24 cellular contexts compared by ENCODE assay signal in the genomic region with DNA sequence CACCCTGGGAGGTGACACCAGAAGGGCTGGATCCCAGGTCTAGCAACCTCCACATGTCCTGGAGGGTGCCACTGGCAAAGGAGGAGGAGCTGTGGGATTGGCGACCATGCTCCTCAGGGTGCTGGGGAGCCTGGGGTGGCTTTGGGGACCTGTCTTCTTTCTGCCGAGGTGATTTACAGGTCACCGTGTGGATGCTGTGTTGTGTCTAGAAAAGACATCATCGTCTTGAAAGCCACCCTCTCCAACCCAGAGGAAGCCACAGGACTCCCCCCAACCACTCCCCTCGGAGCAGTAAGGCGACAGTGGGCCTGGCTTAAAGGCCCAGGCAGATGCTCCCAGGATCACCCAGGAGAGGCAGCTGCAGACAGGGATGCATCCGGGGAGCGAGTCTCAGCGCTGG. TPM values are rescaled to one million over a fixed set of nuclear protein-coding genes. Genes with fewer than 3 reads are reported as not detected.
DNase-seq lines count a peak whose midpoint lies in the region; ATAC-seq and TF ChIP-seq lines count a peak whose summit lies in the region.
"Had no signal": no experiment of that assay in that cellular context is flagged by ENCODE, and none has a peak within 500 bp of the region (broad histone marks: within the 10 kb centered on the region; RNA-seq: fewer than 3 reads in every experiment).

No MANE protein-coding gene starts in this region.

- no peak overlapping the region for H3K27ac ChIP-seq in SK-N-SH (ENCODE audit: low read depth in 2 of 2, low read length in 1 of 2)
- no peak overlapping the region for H3K27ac ChIP-seq in BLaER1 treated with 17β-estradiol and CSF1 and Interleukin-3, amounts not matched to agents 10 nM and 100 nM
- H3K27ac ChIP-seq: 22Rv1, ascending aorta, esophagus squamous epithelium, SJSA1, stomach, upper lobe of left lung had no signal

- no peak overlapping the region for H3K9ac ChIP-seq in SK-N-SH
- H3K9ac ChIP-seq in BLaER1 treated with 17β-estradiol and CSF1 and Interleukin-3, amounts not matched to agents 10 nM and 100 nM, result peak overlapping the region in 2 of 11 experiments; percentile 4 to 10; a peak in 1 of 22 replicates

- peaks cover 6 to 24% of the 10 kb centered on the region in 2 experiments for H3K36me3 ChIP-seq in SK-N-SH (replicated peaks in 1 of 2; ENCODE audit: control insufficient read depth in 1 of 2, insufficient read depth in 2 of 2, low read length in 1 of 2)
- peaks cover 0 to 4% (median 0%) of the 10 kb centered on the region in 11 experiments; a peak in 1 of 22 replicates for H3K36me3 ChIP-seq in BLaER1 treated with 17β-estradiol and CSF1 and Interleukin-3, amounts not matched to agents 10 nM and 100 nM
- H3K36me3 ChIP-seq: SJSA1 had no signal

- H4K20me1 ChIP-seq in SK-N-SH (ENCODE audit: insufficient read depth), result no peaks in the 10 kb centered on the region
- H4K20me1 ChIP-seq in BLaER1 treated with 17β-estradiol and CSF1 and Interleukin-3, amounts not matched to agents 10 nM and 100 nM, result peaks cover 0 to 16% (median 0%) of the 10 kb centered on the region in 11 experiments; a peak in 4 of 22 replicates

- no peak for TF ChIP-seq RAD21 in SK-N-SH (IDR thresholded peaks at IDR 0.05; ENCODE audit: low read length)

- no peaks in the 10 kb centered on the region for H3K9me2 ChIP-seq in SK-N-SH

- H3K4me3 ChIP-seq in SK-N-SH (ENCODE audit: low read depth in 2 of 2, low read length in 1 of 2), result no peak overlapping the region
- no peak overlapping the region for H3K4me3 ChIP-seq in BLaER1 treated with 17β-estradiol and CSF1 and Interleukin-3, amounts not matched to agents 10 nM and 100 nM
- H3K4me3 ChIP-seq: ascending aorta, esophagus squamous epithelium, MG63, SJSA1, stomach, upper lobe of left lung had no signal

- H3K9me3 ChIP-seq in SK-N-SH, result no peaks in the 10 kb centered on the region
- no peaks in the 10 kb centered on the region for H3K9me3 ChIP-seq in BLaER1 treated with 17β-estradiol and CSF1 and Interleukin-3, amounts not matched to agents 10 nM and 100 nM (replicated peaks in 1 of 11)
- H3K9me3 ChIP-seq: ascending aorta, esophagus squamous epithelium, MG63, SJSA1, stomach, upper lobe of left lung had no signal

- no peaks in the 10 kb centered on the region for H3K4me1 ChIP-seq in SK-N-SH (ENCODE audit: control insufficient read depth in 1 of 2, insufficient read depth in 2 of 2, low read depth in 1 of 2, low read length in 1 of 2)
- peaks cover 12 to 47% (median 38%) of the 10 kb centered on the region in 10 experiments for H3K4me1 ChIP-seq in BLaER1 treated with 17β-estradiol and CSF1 and Interleukin-3, amounts not matched to agents 10 nM and 100 nM
- H3K4me1 ChIP-seq: ascending aorta, stomach had no signal

- no peak for ATAC-seq in SK-N-SH treated with all-trans-retinoic acid at 6 μM for 48 hours
- ATAC-seq: HCT116, left cardiac atrium, PC-3 had no signal

- H3K4me2 ChIP-seq in SK-N-SH, result no peak overlapping the region
- H3K4me2 ChIP-seq in BLaER1 treated with 17β-estradiol and CSF1 and Interleukin-3, amounts not matched to agents 10 nM and 100 nM, result peak overlapping the region in 8 of 11 experiments; percentile 75 to 91 (median 81); a peak in 17 of 22 replicates

- TF ChIP-seq EP300 in SK-N-SH (IDR thresholded peaks at IDR 0.05; ENCODE audit: borderline replicate concordance in 1 of 2, low read depth in 1 of 2, low read length in 1 of 2), result no peak

- no peaks in the 10 kb centered on the region for H3F3A ChIP-seq in SK-N-SH (replicated peaks; ENCODE audit: insufficient read depth)

- no peaks in the 10 kb centered on the region for H3K27me3 ChIP-seq in SK-N-SH (ENCODE audit: insufficient read depth)
- H3K27me3 ChIP-seq in BLaER1 treated with 17β-estradiol and CSF1 and Interleukin-3, amounts not matched to agents 10 nM and 100 nM, result peaks cover 0 to 22% (median 0%) of the 10 kb centered on the region in 11 experiments; a peak in 11 of 22 replicates
- H3K27me3 ChIP-seq: ascending aorta, esophagus squamous epithelium, MG63, SJSA1, stomach, upper lobe of left lung had no signal

- 0 out of 2 replicates have a peak, but pooled peaks cover 3% of the 10 kb centered on the region for H3K79me2 ChIP-seq in SK-N-SH (ENCODE audit: insufficient read depth)

- peak; percentile 11 for DNase-seq in SK-N-SH
- peak; percentile 30 for DNase-seq in T follicular helper cell (ENCODE audit: low read depth)
- DNase-seq in central memory CD4-positive, alpha-beta T cell, result peak; percentile 50
- DNase-seq in midbrain (lab: John Stamatoyannopoulos, UW), result no peak
- DNase-seq in NCI-H2196 (lab: John Stamatoyannopoulos, UW; ENCODE audit: unreplicated experiment), result no peak
- no peak for DNase-seq in NCI-H1105 (lab: John Stamatoyannopoulos, UW)
- DNase-seq: cerebellar nuclear complex; esophagus squamous epithelium; GDM1; left cardiac atrium; MG63; NCI-H146; NCI-H2171 treated with DMSO at 0.1 percent for 48 hours; NCI-H748 treated with DMSO at 0.1 percent for 48 hours; PC-3; stimulated activated CD4-positive, alpha-beta T cell treated with anti-CD3 and anti-CD28 coated beads, Interleukin-1b, Interleukin-23, amount 100 ng/mL, for 48 hours; stomach had no signal

- CTCF ChIA-PET in SK-N-SH (lab: Yijun Ruan, JAX), result interaction anchor here (1.0 to 1.5 kb wide), 3 partner anchors 22 to 91 kb away, joined by 3 read pairs; a partner anchor contains a TSS

- 95% methylated on average over 9 of the region's 9 CpGs for WGBS in SK-N-SH (ENCODE audit: low lambda C conversion rate)

- no peak for TF ChIP-seq CTCF in SK-N-SH (IDR thresholded peaks at IDR 0.05)

- H2AFZ ChIP-seq in SK-N-SH (ENCODE audit: low read depth), result no peak overlapping the region

- POLR2A ChIA-PET in SK-N-SH (lab: Yijun Ruan, JAX), result interaction anchor here (0.6 kb wide), 1 partner anchor 29 kb away, joined by 3 read pairs; no protein-coding TSS in a partner anchor

TF ChIP-seq in SK-N-SH, 30 proteins besides CTCF, POLR2A, EP300 and RAD21:
- TF ChIP-seq FOXJ3 (CRISPR knock-in tag; IDR thresholded peaks at IDR 0.05), result no peak

TF ChIP-seq in SK-N-SH treated with all-trans-retinoic acid at 6 μM for 48 hours, 23 proteins besides CTCF, POLR2A, EP300 and RAD21 (continues in another document):
- TF ChIP-seq TOX (CRISPR knock-in tag; IDR thresholded peaks at IDR 0.05; ENCODE audit: borderline replicate concordance), result no peak
- TF ChIP-seq ZNF565 (CRISPR knock-in tag; conservative IDR thresholded peaks at IDR 0.05; ENCODE audit: low read depth), result no peak
- no peak for TF ChIP-seq ZFP3 (CRISPR knock-in tag; IDR thresholded peaks at IDR 0.05)
- TF ChIP-seq, protein P1, sequence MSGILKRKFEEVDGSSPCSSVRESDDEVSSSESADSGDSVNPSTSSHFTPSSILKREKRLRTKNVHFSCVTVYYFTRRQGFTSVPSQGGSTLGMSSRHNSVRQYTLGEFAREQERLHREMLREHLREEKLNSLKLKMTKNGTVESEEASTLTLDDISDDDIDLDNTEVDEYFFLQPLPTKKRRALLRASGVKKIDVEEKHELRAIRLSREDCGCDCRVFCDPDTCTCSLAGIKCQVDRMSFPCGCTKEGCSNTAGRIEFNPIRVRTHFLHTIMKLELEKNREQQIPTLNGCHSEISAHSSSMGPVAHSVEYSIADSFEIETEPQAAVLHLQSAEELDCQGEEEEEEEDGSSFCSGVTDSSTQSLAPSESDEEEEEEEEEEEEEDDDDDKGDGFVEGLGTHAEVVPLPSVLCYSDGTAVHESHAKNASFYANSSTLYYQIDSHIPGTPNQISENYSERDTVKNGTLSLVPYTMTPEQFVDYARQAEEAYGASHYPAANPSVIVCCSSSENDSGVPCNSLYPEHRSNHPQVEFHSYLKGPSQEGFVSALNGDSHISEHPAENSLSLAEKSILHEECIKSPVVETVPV (CRISPR knock-in tag; IDR thresholded peaks at IDR 0.05), result no peak
- TF ChIP-seq ARNTL (CRISPR knock-in tag; IDR thresholded peaks at IDR 0.05; ENCODE audit: borderline replicate concordance, low read depth), result no peak
- TF ChIP-seq ISL1 (CRISPR knock-in tag; IDR thresholded peaks at IDR 0.05), result no peak
- no peak for TF ChIP-seq GLIS3 (CRISPR knock-in tag; IDR thresholded peaks at IDR 0.05)
- TF ChIP-seq ZNF70 (CRISPR knock-in tag; IDR thresholded peaks at IDR 0.05), result no peak
- TF ChIP-seq, protein P2, sequence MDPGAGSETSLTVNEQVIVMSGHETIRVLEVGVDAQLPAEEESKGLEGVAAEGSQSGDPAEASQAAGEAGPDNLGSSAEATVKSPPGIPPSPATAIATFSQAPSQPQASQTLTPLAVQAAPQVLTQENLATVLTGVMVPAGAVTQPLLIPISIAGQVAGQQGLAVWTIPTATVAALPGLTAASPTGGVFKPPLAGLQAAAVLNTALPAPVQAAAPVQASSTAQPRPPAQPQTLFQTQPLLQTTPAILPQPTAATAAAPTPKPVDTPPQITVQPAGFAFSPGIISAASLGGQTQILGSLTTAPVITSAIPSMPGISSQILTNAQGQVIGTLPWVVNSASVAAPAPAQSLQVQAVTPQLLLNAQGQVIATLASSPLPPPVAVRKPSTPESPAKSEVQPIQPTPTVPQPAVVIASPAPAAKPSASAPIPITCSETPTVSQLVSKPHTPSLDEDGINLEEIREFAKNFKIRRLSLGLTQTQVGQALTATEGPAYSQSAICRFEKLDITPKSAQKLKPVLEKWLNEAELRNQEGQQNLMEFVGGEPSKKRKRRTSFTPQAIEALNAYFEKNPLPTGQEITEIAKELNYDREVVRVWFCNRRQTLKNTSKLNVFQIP (CRISPR knock-in tag; IDR thresholded peaks at IDR 0.05; ENCODE audit: borderline replicate concordance, low read depth), result no peak
- TF ChIP-seq ESRRG (CRISPR knock-in tag; IDR thresholded peaks at IDR 0.05), result no peak
- TF ChIP-seq ZNF8 (CRISPR knock-in tag; IDR thresholded peaks at IDR 0.05), result no peak
- TF ChIP-seq, protein P3, sequence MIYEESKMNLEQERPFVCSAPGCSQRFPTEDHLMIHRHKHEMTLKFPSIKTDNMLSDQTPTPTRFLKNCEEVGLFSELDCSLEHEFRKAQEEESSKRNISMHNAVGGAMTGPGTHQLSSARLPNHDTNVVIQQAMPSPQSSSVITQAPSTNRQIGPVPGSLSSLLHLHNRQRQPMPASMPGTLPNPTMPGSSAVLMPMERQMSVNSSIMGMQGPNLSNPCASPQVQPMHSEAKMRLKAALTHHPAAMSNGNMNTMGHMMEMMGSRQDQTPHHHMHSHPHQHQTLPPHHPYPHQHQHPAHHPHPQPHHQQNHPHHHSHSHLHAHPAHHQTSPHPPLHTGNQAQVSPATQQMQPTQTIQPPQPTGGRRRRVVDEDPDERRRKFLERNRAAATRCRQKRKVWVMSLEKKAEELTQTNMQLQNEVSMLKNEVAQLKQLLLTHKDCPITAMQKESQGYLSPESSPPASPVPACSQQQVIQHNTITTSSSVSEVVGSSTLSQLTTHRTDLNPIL (CRISPR knock-in tag; IDR thresholded peaks at IDR 0.05; ENCODE audit: low read depth), result no peak
- TF ChIP-seq ZFP30 (CRISPR knock-in tag; IDR thresholded peaks at IDR 0.05), result no peak
- no peak for TF ChIP-seq ZC3H10 (CRISPR knock-in tag; IDR thresholded peaks at IDR 0.05)

RNA-seq across cellular contexts. Expression of a gene that starts 29.7 kb away (rescaled TPM):
- polyA plus RNA-seq in SK-N-SH (2012; rRNA removed), result 28.1 and 55.1 TPM in 2 replicates
- polyA plus RNA-seq in SK-N-SH (2012; cell fraction: cytosol; rRNA removed), result 15.2 and 34.0 TPM in 2 replicates
- polyA plus RNA-seq in SK-N-SH (2012; cell fraction: nucleus; rRNA removed), result 174 and 219 TPM in 2 replicates

Comparison
In these comparisons a context has a peak if more than half of its experiments do, and no peak if none do; other contexts are left out.
1. DNase-seq: peak in SK-N-SH (single experiment), T follicular helper cell (single experiment) and central memory CD4-positive, alpha-beta T cell (single experiment); none in midbrain (single experiment), NCI-H2196 (single experiment) and NCI-H1105 (single experiment).